ENCODE assay signal across 17 cellular contexts in the genomic region with DNA sequence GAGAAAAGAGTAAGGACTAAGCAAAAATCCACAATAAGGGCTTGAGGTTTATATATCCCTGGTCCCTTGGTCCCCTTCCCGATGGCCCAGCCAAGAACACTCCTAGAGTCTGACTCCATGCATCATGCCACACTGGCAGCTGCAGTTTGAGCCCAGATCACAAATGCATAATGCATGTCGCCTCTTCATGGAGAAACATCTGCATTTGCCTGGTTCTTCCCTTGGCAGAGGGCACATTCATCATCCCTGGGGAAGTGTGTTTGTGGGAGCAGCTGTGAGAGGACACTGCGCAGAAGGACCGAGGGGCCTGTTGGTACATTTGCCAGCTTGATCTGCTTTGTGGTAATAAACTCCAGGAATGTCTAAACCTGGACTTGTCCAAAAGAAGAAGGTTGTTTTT.
"Had no signal": no experiment of that assay in that cellular context is flagged by ENCODE, and none has a peak within 500 bp of the region (broad histone marks: within the 10 kb centered on the region; RNA-seq: fewer than 3 reads in every experiment).

No MANE protein-coding gene starts in this region.

- DNase-seq: dermis blood vessel endothelial cell; dorsolateral prefrontal cortex; effector CD4-positive, alpha-beta T cell; effector memory CD4-positive, alpha-beta T cell; foreskin keratinocyte; heart left ventricle; left cardiac atrium; left lung; left ventricle myocardium superior; lower lobe of right lung; mesenchymal stem cell; mucosa of descending colon had no signal

- H3K36me3 Mint-ChIP-seq: mesothelial cell of epicardium had no signal

- H3K27ac ChIP-seq: coronary artery, dorsolateral prefrontal cortex, esophagus muscularis mucosa, foreskin keratinocyte, gastroesophageal sphincter, heart left ventricle, hepatocyte, left lung, lower lobe of right lung had no signal

- H3K36me3 ChIP-seq: esophagus muscularis mucosa, gastroesophageal sphincter, heart left ventricle, left lung, lower lobe of right lung had no signal

- H3K4me1 ChIP-seq: esophagus muscularis mucosa, foreskin keratinocyte, gastroesophageal sphincter, heart left ventricle, left lung, lower lobe of right lung had no signal

- H3K4me3 ChIP-seq: coronary artery, dorsolateral prefrontal cortex, esophagus muscularis mucosa, gastroesophageal sphincter, heart left ventricle, hepatocyte, left lung, lower lobe of right lung, mucosa of descending colon had no signal

- H3K27ac Mint-ChIP-seq: mesothelial cell of epicardium had no signal

- H3K4me2 ChIP-seq: hepatocyte had no signal

- H2AFZ ChIP-seq: hepatocyte had no signal

- H3K9me3 ChIP-seq: esophagus muscularis mucosa, gastroesophageal sphincter, heart left ventricle, left lung, lower lobe of right lung, mucosa of descending colon had no signal

- H3K4me3 Mint-ChIP-seq: mesothelial cell of epicardium had no signal

- H3K27me3 ChIP-seq: esophagus muscularis mucosa, foreskin keratinocyte, gastroesophageal sphincter, heart left ventricle, hepatocyte, left lung had no signal

- ATAC-seq: foreskin keratinocyte, gastroesophageal sphincter, heart left ventricle, left cardiac atrium, left lung, left ventricle myocardium superior, lower lobe of right lung, mucosa of descending colon had no signal

- H3K9me3 Mint-ChIP-seq: mesothelial cell of epicardium had no signal
